40 cellular contexts compared by ENCODE assay signal in the genomic region with DNA sequence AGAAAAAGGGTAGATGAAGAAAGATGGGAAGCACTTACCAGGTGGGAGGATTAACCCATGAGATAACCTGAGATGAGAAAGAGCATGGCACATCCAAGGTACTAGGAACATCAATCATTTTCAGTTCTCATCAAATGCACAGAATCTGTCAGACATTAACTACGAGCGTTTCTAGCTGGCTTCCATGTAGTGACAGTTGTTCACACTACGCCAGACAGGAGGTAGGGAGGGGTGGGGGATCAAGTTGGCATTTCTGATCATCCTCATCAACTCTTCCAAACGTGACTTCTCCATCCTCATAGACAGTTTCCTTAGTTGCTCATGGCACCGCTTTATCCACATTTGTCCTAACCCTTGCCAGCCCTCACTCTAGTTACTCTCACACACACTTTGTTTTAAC.
"Had no signal": no experiment of that assay in that cellular context is flagged by ENCODE, and none has a peak within 500 bp of the region (broad histone marks: within the 10 kb centered on the region; RNA-seq: fewer than 3 reads in every experiment).

No MANE protein-coding gene starts in this region.

- H3K27ac Mint-ChIP-seq: activated naive CD4-positive, alpha-beta T cell treated with anti-CD3 and anti-CD28 coated beads for 36 hours; activated naive CD4-positive, alpha-beta T cell treated with anti-CD3 and anti-CD28 coated beads, Interleukin-2, amount 10 ng/mL, durations not matched to agents 7 days and 5 days; activated naive CD4-positive, alpha-beta T cell treated with anti-CD3 and anti-CD28 coated beads, Interleukin-2, amount 50 U/mL, for 24 hours; activated naive CD4-positive, alpha-beta T cell treated with anti-CD3 and anti-CD28 coated beads, Interleukin-2, amount 50 U/mL, for 72 hours; activated naive CD8-positive, alpha-beta T cell; activated naive CD8-positive, alpha-beta T cell treated with anti-CD3 and anti-CD28 coated beads for 36 hours; activated naive CD8-positive, alpha-beta T cell treated with anti-CD3 and anti-CD28 coated beads, Interleukin-2, amount 10 ng/mL, durations not matched to agents 7 days and 5 days; activated naive CD8-positive, alpha-beta T cell treated with anti-CD3 and anti-CD28 coated beads, Interleukin-2, amount 50 U/mL, for 24 hours; activated T-cell treated with anti-CD3 and anti-CD28 coated beads, Interleukin-2, amount 50 U/mL, for 24 hours; activated T-cell treated with anti-CD3 and anti-CD28 coated beads, Interleukin-2, amount 50 U/mL, for 72 hours; activated T-helper 1 cell treated with anti-CD3 and anti-CD28 coated beads, Interleukin-12 subunit alpha, Interleukin-12 subunit beta, Interleukin-2, Interleukin-4 antibody, amounts not matched to agents 30 ng/mL and 10 ng/mL and 1 ng/mL, durations not matched to agents 14 hours and 24 hours and 36 hours; activated T-helper 17 cell treated with anti-CD3 and anti-CD28 coated beads, Interleukin-2, amount 50 U/mL, for 72 hours; activated T-helper 2 cell treated with anti-CD3 and anti-CD28 coated beads, Interferon-gamma antibody, Interleukin-2, Interleukin-4, amounts not matched to agents 10 μg/mL and 5 μg/mL and 100 μg/mL, durations not matched to agents 14 hours and 24 hours and 36 hours; brain had no signal

- H3K9me3 ChIP-seq: adrenal gland, ascending aorta, body of pancreas, breast epithelium had no signal

- H3K36me3 Mint-ChIP-seq: activated naive CD4-positive, alpha-beta T cell treated with anti-CD3 and anti-CD28 coated beads, Interleukin-2, amount 10 ng/mL, durations not matched to agents 7 days and 5 days; activated naive CD4-positive, alpha-beta T cell treated with anti-CD3 and anti-CD28 coated beads, Interleukin-2, amount 50 U/mL, for 24 hours; activated naive CD8-positive, alpha-beta T cell; activated naive CD8-positive, alpha-beta T cell treated with anti-CD3 and anti-CD28 coated beads for 36 hours; activated naive CD8-positive, alpha-beta T cell treated with anti-CD3 and anti-CD28 coated beads, Interleukin-2, amount 10 ng/mL, durations not matched to agents 7 days and 5 days; brain had no signal

- H3K4me1 Mint-ChIP-seq: activated naive CD4-positive, alpha-beta T cell treated with anti-CD3 and anti-CD28 coated beads, Interleukin-2, amount 10 ng/mL, durations not matched to agents 7 days and 5 days; activated naive CD4-positive, alpha-beta T cell treated with anti-CD3 and anti-CD28 coated beads, Interleukin-2, amount 50 U/mL, for 24 hours; activated naive CD8-positive, alpha-beta T cell treated with anti-CD3 and anti-CD28 coated beads for 36 hours; activated naive CD8-positive, alpha-beta T cell treated with anti-CD3 and anti-CD28 coated beads, Interleukin-2, amount 10 ng/mL, durations not matched to agents 7 days and 5 days; activated naive CD8-positive, alpha-beta T cell treated with anti-CD3 and anti-CD28 coated beads, Interleukin-2, amount 50 U/mL, for 24 hours; activated T-helper 17 cell treated with anti-CD3 and anti-CD28 coated beads, Interleukin-2, amount 50 U/mL, for 72 hours; central memory CD8-positive, alpha-beta T cell had no signal

- FAIRE-seq: astrocyte, bronchial epithelial cell had no signal

- H3K27ac ChIP-seq: adrenal gland, ascending aorta, body of pancreas, brain microvascular endothelial cell, breast epithelium, cardiac muscle cell had no signal

- H3K36me3 ChIP-seq: adrenal gland, ascending aorta, brain microvascular endothelial cell, breast epithelium, cardiac muscle cell had no signal

- DNase-seq: activated effector memory CD4-positive, alpha-beta T cell treated with anti-CD3 and anti-CD28 coated beads, Interleukin-2, amount 50 U/mL, for 16 hours; activated effector memory CD4-positive, alpha-beta T cell treated with Interleukin-2 at 50 U/mL for 16 hours; activated gamma-delta T cell; activated gamma-delta T cell treated with Interleukin-2 at 50 U/mL for 16 hours; activated naive CD4-positive, alpha-beta T cell; activated naive CD4-positive, alpha-beta T cell treated with anti-CD3 and anti-CD28 coated beads for 36 hours; activated naive CD4-positive, alpha-beta T cell treated with anti-CD3 and anti-CD28 coated beads, Interleukin-2, amount 10 ng/mL, durations not matched to agents 7 days and 5 days; activated naive CD4-positive, alpha-beta T cell treated with anti-CD3 and anti-CD28 coated beads, Interleukin-2, amount 50 U/mL, for 16 hours; activated naive CD4-positive, alpha-beta T cell treated with Interleukin-2 at 50 U/mL for 16 hours; activated naive CD8-positive, alpha-beta T cell treated with anti-CD3 and anti-CD28 coated beads for 36 hours; activated naive CD8-positive, alpha-beta T cell treated with anti-CD3 and anti-CD28 coated beads, Interleukin-2, amount 10 ng/mL, durations not matched to agents 7 days and 5 days; activated naive CD8-positive, alpha-beta T cell treated with anti-CD3 and anti-CD28 coated beads, Interleukin-2, amount 50 U/mL, for 24 hours; activated T-cell treated with anti-CD3 and anti-CD28 coated beads for 4 hours; activated T-cell treated with anti-CD3 and anti-CD28 coated beads, Interleukin-2, amount 50 U/mL, for 1 hour; activated T-cell treated with anti-CD3 and anti-CD28 coated beads, Interleukin-2, amount 50 U/mL, for 24 hours; activated T-cell treated with anti-CD3 and anti-CD28 coated beads, Interleukin-2, amount 50 U/mL, for 4 hours; activated T-cell treated with anti-CD3 and anti-CD28 coated beads, Interleukin-2, amount 50 U/mL, for 48 hours; activated T-cell treated with anti-CD3 and anti-CD28 coated beads, Interleukin-2, amount 50 U/mL, for 72 hours; adrenal gland; amniotic stem cell; amygdala; anterior cingulate cortex; aorta; body of pancreas; brain microvascular endothelial cell; caudate nucleus; central memory CD4-positive, alpha-beta T cell had no signal

- H3K4me1 ChIP-seq: adrenal gland, ascending aorta, body of pancreas, breast epithelium had no signal

- H3K27me3 ChIP-seq: adrenal gland, ascending aorta, body of pancreas, brain microvascular endothelial cell, breast epithelium, cardiac muscle cell had no signal

- H3K27me3 Mint-ChIP-seq: activated naive CD4-positive, alpha-beta T cell treated with anti-CD3 and anti-CD28 coated beads, Interleukin-2, amount 10 ng/mL, durations not matched to agents 7 days and 5 days; activated naive CD8-positive, alpha-beta T cell treated with anti-CD3 and anti-CD28 coated beads, Interleukin-2, amount 10 ng/mL, durations not matched to agents 7 days and 5 days; activated naive CD8-positive, alpha-beta T cell treated with anti-CD3 and anti-CD28 coated beads, Interleukin-2, amount 50 U/mL, for 24 hours; activated T-helper 17 cell treated with anti-CD3 and anti-CD28 coated beads, Interleukin-2, amount 50 U/mL, for 72 hours had no signal

- H3K9me3 Mint-ChIP-seq: activated naive CD4-positive, alpha-beta T cell treated with anti-CD3 and anti-CD28 coated beads, Interleukin-2, amount 50 U/mL, for 24 hours; activated T-helper 1 cell treated with anti-CD3 and anti-CD28 coated beads, Interleukin-12 subunit alpha, Interleukin-12 subunit beta, Interleukin-2, Interleukin-4 antibody, amounts not matched to agents 30 ng/mL and 10 ng/mL and 1 ng/mL, durations not matched to agents 14 hours and 24 hours and 36 hours; activated T-helper 2 cell treated with anti-CD3 and anti-CD28 coated beads, Interferon-gamma antibody, Interleukin-2, Interleukin-4, amounts not matched to agents 10 μg/mL and 5 μg/mL and 100 μg/mL, durations not matched to agents 14 hours and 24 hours and 36 hours; brain had no signal

- H3K4me3 Mint-ChIP-seq: activated naive CD4-positive, alpha-beta T cell treated with anti-CD3 and anti-CD28 coated beads for 36 hours; activated naive CD4-positive, alpha-beta T cell treated with anti-CD3 and anti-CD28 coated beads, Interleukin-2, amount 10 ng/mL, durations not matched to agents 7 days and 5 days; activated naive CD4-positive, alpha-beta T cell treated with anti-CD3 and anti-CD28 coated beads, Interleukin-2, amount 50 U/mL, for 24 hours; activated naive CD8-positive, alpha-beta T cell; activated naive CD8-positive, alpha-beta T cell treated with anti-CD3 and anti-CD28 coated beads for 36 hours; activated naive CD8-positive, alpha-beta T cell treated with anti-CD3 and anti-CD28 coated beads, Interleukin-2, amount 10 ng/mL, durations not matched to agents 7 days and 5 days; activated naive CD8-positive, alpha-beta T cell treated with anti-CD3 and anti-CD28 coated beads, Interleukin-2, amount 50 U/mL, for 24 hours; activated T-cell treated with anti-CD3 and anti-CD28 coated beads, Interleukin-2, amount 50 U/mL, for 24 hours; activated T-cell treated with anti-CD3 and anti-CD28 coated beads, Interleukin-2, amount 50 U/mL, for 4 hours; activated T-cell treated with anti-CD3 and anti-CD28 coated beads, Interleukin-2, amount 50 U/mL, for 72 hours; activated T-helper 1 cell treated with anti-CD3 and anti-CD28 coated beads, Interleukin-12 subunit alpha, Interleukin-12 subunit beta, Interleukin-2, Interleukin-4 antibody, amounts not matched to agents 30 ng/mL and 10 ng/mL and 1 ng/mL, durations not matched to agents 14 hours and 24 hours and 36 hours; activated T-helper 17 cell treated with anti-CD3 and anti-CD28 coated beads, Interleukin-2, amount 50 U/mL, for 72 hours; brain; central memory CD8-positive, alpha-beta T cell had no signal

- H3K4me3 ChIP-seq: adrenal gland, ascending aorta, body of pancreas, breast epithelium, cardiac muscle cell had no signal
